Comparison of ENCODE assay signal across 20 cellular contexts in the genomic region with DNA sequence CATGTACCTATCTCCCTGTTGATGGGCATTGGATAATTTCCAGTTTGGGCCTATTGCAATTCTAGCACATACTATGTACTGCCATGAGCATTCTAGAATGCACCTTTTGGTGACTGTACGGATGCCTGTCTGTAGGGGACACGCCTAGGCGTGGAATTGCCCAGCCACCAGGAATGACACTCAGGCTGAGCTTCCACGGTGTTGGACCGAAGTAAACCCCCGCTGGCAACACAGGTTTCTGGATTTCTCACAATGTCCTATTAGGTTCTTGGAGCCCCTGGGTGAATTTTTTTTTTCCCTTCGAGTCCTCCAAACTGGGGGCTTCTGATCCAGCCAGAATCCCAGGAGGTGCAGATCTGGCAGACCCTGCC.
A peak's percentile ranks its signal among the peaks of the same experiment; 100 is the strongest.
DNase-seq lines count a peak whose midpoint lies in the region; ATAC-seq, FAIRE-seq and TF ChIP-seq lines count a peak whose summit lies in the region.
"Had no signal": no experiment of that assay in that cellular context is flagged by ENCODE, and none has a peak within 500 bp of the region (broad histone marks: within the 10 kb centered on the region; RNA-seq: fewer than 3 reads in every experiment).

No MANE protein-coding gene starts in this region.

- TF ChIP-seq CTCF in kidney (IDR thresholded peaks at IDR 0.05; ENCODE audit: borderline replicate concordance, extremely low read depth, insufficient read depth): no peak
- TF ChIP-seq CTCF in sigmoid colon (IDR thresholded peaks at IDR 0.05): no peak
- no peak for TF ChIP-seq CTCF in hepatocyte (IDR thresholded peaks at IDR 0.05; ENCODE audit: poor library complexity)

- TF ChIP-seq EP300 in sigmoid colon (IDR thresholded peaks at IDR 0.05): no peak

- H3K9me2 ChIP-seq in hepatocyte (replicated peaks; ENCODE audit: insufficient read depth): no peaks in the 10 kb centered on the region
- H3K9me2 ChIP-seq in Karpas-422 (replicated peaks; ENCODE audit: insufficient read depth, low read length): no peaks in the 10 kb centered on the region

- no peak overlapping the region for H3K4me3 ChIP-seq in kidney (ENCODE audit: low read length in 2 of 2)
- no peak overlapping the region for H3K4me3 ChIP-seq in sigmoid colon
- no peak overlapping the region for H3K4me3 ChIP-seq in hepatocyte
- no peak overlapping the region for H3K4me3 ChIP-seq in Karpas-422 (ENCODE audit: low read length)
- H3K4me3 ChIP-seq: A549, GM12878 had no signal

- H3K4me2 ChIP-seq in hepatocyte: no peak overlapping the region
- no peak overlapping the region for H3K4me2 ChIP-seq in Karpas-422 (ENCODE audit: low read depth, low read length, poor library complexity, severe bottlenecking)
- H3K4me2 ChIP-seq: A549 had no signal

- H4K20me1 ChIP-seq in hepatocyte (ENCODE audit: insufficient read depth, poor library complexity, severe bottlenecking) (no peaks in the 10 kb centered on the region), Karpas-422 (ENCODE audit: insufficient read depth, low read depth, low read length) (no peaks in the 10 kb centered on the region)

- DNase-seq in cardiac septum (ENCODE audit: low spot score) (peak; percentile 3), left ventricle myocardium superior (no peak), kidney (peak; percentile 15), sigmoid colon (peak; percentile 9), hepatocyte (ENCODE audit: low spot score) (no peak), substantia nigra (lab: John Stamatoyannopoulos, UW) (no peak), activated gamma-delta T cell (lab: John Stamatoyannopoulos, UW) (no peak), Karpas-422 (no peak)
- DNase-seq: AML-193, DMS 273 treated with DMSO at 0.1 percent for 48 hours, DMS53, DND-41, EL, H9 had no signal

- no peaks in the 10 kb centered on the region for H3K36me3 ChIP-seq in kidney (ENCODE audit: control insufficient read depth in 1 of 2, insufficient read depth in 2 of 2, low read length in 2 of 2)
- H3K36me3 ChIP-seq in sigmoid colon: no peaks in the 10 kb centered on the region
- H3K36me3 ChIP-seq in hepatocyte (replicated peaks; ENCODE audit: insufficient read depth, low read depth): no peaks in the 10 kb centered on the region
- H3K36me3 ChIP-seq in Karpas-422 (ENCODE audit: insufficient read depth, low read length): no peaks in the 10 kb centered on the region

- H3K9ac ChIP-seq in kidney (ENCODE audit: low read length in 2 of 2) (no peak overlapping the region), Karpas-422 (ENCODE audit: low read length) (no peak overlapping the region)

- H3K27ac ChIP-seq in kidney (ENCODE audit: low read depth in 2 of 2, low read length in 2 of 2): no peak overlapping the region
- H3K27ac ChIP-seq in sigmoid colon: no peak overlapping the region
- no peak overlapping the region for H3K27ac ChIP-seq in hepatocyte
- H3K27ac ChIP-seq in substantia nigra (ENCODE audit: low read depth, low read length, poor library complexity, severe bottlenecking): no peak overlapping the region
- H3K27ac ChIP-seq in Karpas-422 (ENCODE audit: low read length): no peak overlapping the region
- H3K27ac ChIP-seq: 22Rv1, A549 had no signal

- no peak for FAIRE-seq in kidney (lab: Jason Lieb, UNC)
- FAIRE-seq: A549, GM12878, GM19239, H1, HepG2 had no signal

- H3K27me3 ChIP-seq in sigmoid colon (peaks cover 0 to 4% (median 0%) of the 10 kb centered on the region in 3 donors), hepatocyte (peaks cover 17% of the 10 kb centered on the region), Karpas-422 (ENCODE audit: low read length) (no peaks in the 10 kb centered on the region; the same call in 1 of the 2 replicates)

- H2AFZ ChIP-seq in hepatocyte: no peak overlapping the region
- H2AFZ ChIP-seq in Karpas-422 (ENCODE audit: low read length): no peak overlapping the region

- H3K79me2 ChIP-seq in hepatocyte (no peaks in the 10 kb centered on the region), Karpas-422 (ENCODE audit: low read length) (no peaks in the 10 kb centered on the region)

- no peak for TF ChIP-seq POLR2A in sigmoid colon (IDR thresholded peaks at IDR 0.05)

- H3K4me1 ChIP-seq in kidney (ENCODE audit: control insufficient read depth in 1 of 2, insufficient read depth in 1 of 2, low read depth in 1 of 2, low read length in 2 of 2) (no peaks in the 10 kb centered on the region), sigmoid colon (no peaks in the 10 kb centered on the region), hepatocyte (ENCODE audit: insufficient read depth) (no peaks in the 10 kb centered on the region), Karpas-422 (ENCODE audit: low read length) (no peaks in the 10 kb centered on the region)
- H3K4me1 ChIP-seq: A549 had no signal

- WGBS in sigmoid colon, 2 donors: 68 to 77% methylated on average over 7 of the region's 7 CpGs
- 86% methylated on average over 7 of the region's 7 CpGs for WGBS in hepatocyte (ENCODE audit: low lambda C conversion rate, missing lambda C conversion rate)

- no peak for ATAC-seq in left ventricle myocardium superior
- ATAC-seq: A549, HepG2 had no signal

- intact Hi-C loops in cardiac septum (cut with DNase I): no loop called here
- intact Hi-C loops in left ventricle myocardium superior (cut with micrococcal nuclease): no loop called here
- intact Hi-C loops in kidney (cut with DNase I): no loop called here
- intact Hi-C loops in sigmoid colon (cut with DNase I): no loop called here

- H3K9me3 ChIP-seq in kidney (ENCODE audit: control insufficient read depth in 1 of 2, low read length in 2 of 2) (no peaks in the 10 kb centered on the region), sigmoid colon (no peaks in the 10 kb centered on the region), hepatocyte (ENCODE audit: low read depth) (no peaks in the 10 kb centered on the region), Karpas-422 (ENCODE audit: low read length) (no peaks in the 10 kb centered on the region)
- H3K9me3 ChIP-seq: A549 had no signal

Comparison
In these comparisons a context has a peak if more than half of its experiments do, and no peak if none do; other contexts are left out.
1. DNase-seq: peak in cardiac septum (single experiment), kidney (single experiment) and sigmoid colon (single experiment); none in left ventricle myocardium superior (single experiment), hepatocyte (single experiment), substantia nigra (0 of 49), activated gamma-delta T cell (single experiment) and Karpas-422 (single experiment).